ENCODE assay signal across 8 cellular contexts in the genomic region with DNA sequence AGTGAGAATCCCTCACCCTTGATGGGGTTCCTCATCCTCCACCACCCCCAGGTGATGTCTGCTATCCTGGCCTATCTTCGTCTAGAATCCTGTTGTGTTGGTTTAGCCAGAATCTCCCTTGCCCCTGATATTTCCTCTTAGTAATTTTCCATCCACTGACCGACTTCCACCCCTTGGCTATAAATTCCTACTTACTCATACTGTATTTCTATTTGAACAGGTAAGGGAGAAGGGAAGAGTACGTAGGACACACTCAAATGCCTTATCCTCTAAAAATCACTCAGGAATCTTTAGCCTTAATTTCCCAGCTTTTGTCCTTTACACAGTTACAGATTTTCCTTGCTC. TPM values are rescaled to one million over a fixed set of nuclear protein-coding genes. Genes with fewer than 3 reads are reported as not detected.
DNase-seq lines count a peak whose midpoint lies in the region; ATAC-seq, FAIRE-seq and TF ChIP-seq lines count a peak whose summit lies in the region.

No MANE protein-coding gene starts in this region.

- H3K4me1 Mint-ChIP-seq in activated T-cell treated with anti-CD3 and anti-CD28 coated beads, Interleukin-2, amount 50 U/mL, for 4 hours (ENCODE audit: low read depth): peaks cover 39% of the 10 kb centered on the region
- H3K4me1 Mint-ChIP-seq in astrocyte (ENCODE audit: low read depth, unreplicated experiment): peaks cover 25% of the 10 kb centered on the region

- H3K4me1 ChIP-seq in astrocyte (ENCODE audit: insufficient read depth, low read length): peaks cover 11% of the 10 kb centered on the region
- peaks cover 0 to 19% (median 8%) of the 10 kb centered on the region in 4 donors for H3K4me1 ChIP-seq in right lobe of liver
- H3K4me1 ChIP-seq in tibial nerve: peaks cover 0 to 36% (median 9%) of the 10 kb centered on the region in 4 donors

- H3K27me3 ChIP-seq in astrocyte (ENCODE audit: insufficient read depth, low read length) (no peaks in the 10 kb centered on the region), right lobe of liver (no peaks in the 10 kb centered on the region), tibial nerve (no peaks in the 10 kb centered on the region)

- intact Hi-C loops in right lobe of liver (cut with DNase I): no loop called here

- H3K9ac ChIP-seq in astrocyte (ENCODE audit: low read length): peak overlapping the region; percentile 65

- H4K20me1 ChIP-seq in astrocyte (ENCODE audit: insufficient read depth, low read length): peaks cover 35% of the 10 kb centered on the region

- peak overlapping the region; percentile 84 for H3K4me2 ChIP-seq in astrocyte (ENCODE audit: low read length)

- H3K36me3 ChIP-seq in astrocyte (ENCODE audit: insufficient read depth, low read length) (peaks cover 2% of the 10 kb centered on the region), right lobe of liver (peaks cover 0 to 2% (median under 1%) of the 10 kb centered on the region in 4 donors), tibial nerve (peaks cover 0 to 2% (median 0%) of the 10 kb centered on the region in 3 donors)

- H3K27ac ChIP-seq in astrocyte (ENCODE audit: low read depth, low read length) (peak overlapping the region; percentile 62), right lobe of liver (peak overlapping the region; percentile 62 to 71 (median 67)), tibial nerve (peak overlapping the region; percentile 92 to 99 (median 96))

- H2AFZ ChIP-seq in astrocyte (ENCODE audit: low read depth, low read length): peak overlapping the region; percentile 58

- H3K9me3 Mint-ChIP-seq in activated T-cell treated with anti-CD3 and anti-CD28 coated beads, Interleukin-2, amount 50 U/mL, for 4 hours: peaks cover 4% of the 10 kb centered on the region
- peaks cover 3% of the 10 kb centered on the region for H3K9me3 Mint-ChIP-seq in astrocyte (ENCODE audit: unreplicated experiment)

- 77% methylated on average over 3 of the region's 3 CpGs for WGBS in right lobe of liver (ENCODE audit: insufficient coverage, low coverage, low lambda C conversion rate, missing lambda C conversion rate)
- 89 to 93% methylated on average over 3 of the region's 3 CpGs for WGBS in tibial nerve, 2 donors

- TF ChIP-seq CTCF in astrocyte (IDR thresholded peaks at IDR 0.05; ENCODE audit: insufficient read depth, low read depth, low read length) (no peak), right lobe of liver (IDR thresholded peaks at IDR 0.05) (no peak), tibial nerve (IDR thresholded peaks at IDR 0.05) (no peak), D721Med (IDR thresholded peaks at IDR 0.05; ENCODE audit: insufficient read depth, missing control alignments) (no peak)

- H3K9me3 ChIP-seq in astrocyte (ENCODE audit: insufficient read depth, low read depth, low read length): no peaks in the 10 kb centered on the region
- no peaks in the 10 kb centered on the region for H3K9me3 ChIP-seq in right lobe of liver
- no peaks in the 10 kb centered on the region for H3K9me3 ChIP-seq in tibial nerve

- TF ChIP-seq EP300 in tibial nerve (IDR thresholded peaks at IDR 0.05): no peak

- peaks cover 38% of the 10 kb centered on the region for H3K79me2 ChIP-seq in astrocyte (ENCODE audit: insufficient read depth, low read length)

- peaks cover 8% of the 10 kb centered on the region for H3K27me3 Mint-ChIP-seq in activated T-cell treated with anti-CD3 and anti-CD28 coated beads, Interleukin-2, amount 50 U/mL, for 4 hours (ENCODE audit: low read depth)
- H3K27me3 Mint-ChIP-seq in astrocyte (ENCODE audit: low read depth, unreplicated experiment): peaks cover 17% of the 10 kb centered on the region

- TF ChIP-seq POLR2A in right lobe of liver (IDR thresholded peaks at IDR 0.05): no peak
- no peak for TF ChIP-seq POLR2A in tibial nerve (IDR thresholded peaks at IDR 0.05)

- no peak for DNase-seq in activated T-cell treated with anti-CD3 and anti-CD28 coated beads, Interleukin-2, amount 50 U/mL, for 4 hours
- DNase-seq in activated T-cell treated with anti-CD3 and anti-CD28 coated beads for 4 hours (no peak), astrocyte (ENCODE audit: low read depth) (no peak), right lobe of liver (no peak), tibial nerve (ENCODE audit: low spot score in 2 of 2) (no peak), D721Med (ENCODE audit: insufficient read length, low spot score) (no peak), H4 (ENCODE audit: low spot score) (no peak), CD1c-positive myeloid dendritic cell (ENCODE audit: extremely low spot score) (no peak)

- peaks cover 16% of the 10 kb centered on the region for H3K36me3 Mint-ChIP-seq in activated T-cell treated with anti-CD3 and anti-CD28 coated beads, Interleukin-2, amount 50 U/mL, for 4 hours (ENCODE audit: insufficient read depth)
- peaks cover 4% of the 10 kb centered on the region for H3K36me3 Mint-ChIP-seq in astrocyte (ENCODE audit: low read depth, unreplicated experiment)

- ATAC-seq in activated T-cell treated with anti-CD3 and anti-CD28 coated beads, Interleukin-2, amount 50 U/mL, for 4 hours: no peak
- ATAC-seq in right lobe of liver: no peak

- FAIRE-seq in astrocyte (lab: Jason Lieb, UNC): no peak
- no peak for FAIRE-seq in D721Med (lab: Jason Lieb, UNC)

- H3K27ac Mint-ChIP-seq in astrocyte (ENCODE audit: unreplicated experiment): peak overlapping the region; percentile 93

- H3K4me3 Mint-ChIP-seq in activated T-cell treated with anti-CD3 and anti-CD28 coated beads, Interleukin-2, amount 50 U/mL, for 4 hours: peak overlapping the region; percentile 86
- peak overlapping the region; percentile 78 for H3K4me3 Mint-ChIP-seq in astrocyte (ENCODE audit: unreplicated experiment)

- H3K4me3 ChIP-seq in astrocyte (ENCODE audit: insufficient read depth, low read depth, low read length) (peak overlapping the region; percentile 64), right lobe of liver (peak overlapping the region; percentile 10 to 87 (median 71)), tibial nerve (peak overlapping the region; percentile 46 to 95 (median 87))

RNA-seq across cellular contexts. Expression of gene TFG, which starts 0.7 kb away (rescaled TPM):
- total RNA-seq in activated T-cell treated with anti-CD3 and anti-CD28 coated beads, Interleukin-2, amount 50 U/mL, for 4 hours: 10 to 100 TPM; 47.0 to 49.2 (median 47.4) TPM
- 154 and 155 TPM in 2 replicates for total RNA-seq in astrocyte
- total RNA-seq in right lobe of liver: 10 to 100 TPM; 54.7 to 91.6 (median 71.5) TPM
- total RNA-seq in tibial nerve: 10 to 100 TPM; 50.8 to 80.8 (median 62.8) TPM
- total RNA-seq in H4 (2014; rRNA removed; shearing (Covaris generic)): 101 and 128 TPM in 2 replicates
